ENCODE assay signal across 3 cellular contexts in genomic region chr11:130114726-130115125, GRCh38.
TF ChIP-seq lines count a peak whose summit lies in the region.

No MANE protein-coding gene starts in this region.

TF ChIP-seq in GM23338, 12 proteins besides CTCF, POLR2A, EP300 and RAD21 (continued from another document):
- TF ChIP-seq ZNF462 (CRISPR knock-in tag; IDR thresholded peaks at IDR 0.05) = no peak
- no peak for TF ChIP-seq ZNF114 (CRISPR knock-in tag; IDR thresholded peaks at IDR 0.05)
- TF ChIP-seq CREB1 (CRISPR knock-in tag; IDR thresholded peaks at IDR 0.05; ENCODE audit: low read depth) = no peak
- no peak for TF ChIP-seq STAT1 (IDR thresholded peaks at IDR 0.05; ENCODE audit: unreplicated experiment)
- TF ChIP-seq NANOG (IDR thresholded peaks at IDR 0.05; ENCODE audit: borderline replicate concordance) = no peak
- TF ChIP-seq POLR2AphosphoS5 (IDR thresholded peaks at IDR 0.05; ENCODE audit: low read depth) = no peak
- TF ChIP-seq EZH2phosphoT487 (IDR thresholded peaks at IDR 0.05; ENCODE audit: unreplicated experiment) = no peak
- TF ChIP-seq JUNB (IDR thresholded peaks at IDR 0.05; ENCODE audit: unreplicated experiment) = no peak

TF ChIP-seq in WTC11, 78 proteins besides CTCF, POLR2A, EP300 and RAD21 (continued from another document):
- no peak for TF ChIP-seq E2F4 (CRISPR knock-in tag; IDR thresholded peaks at IDR 0.05; ENCODE audit: borderline replicate concordance, low read depth)
- no peak for TF ChIP-seq ZNF232 (CRISPR knock-in tag; IDR thresholded peaks at IDR 0.05)
TF ChIP-seq in WTC11: peak in this region for 0.

TF ChIP-seq in liver, 16 proteins besides CTCF, POLR2A, EP300 and RAD21 (continued from another document):
- TF ChIP-seq REST (IDR thresholded peaks at IDR 0.05) (no peak), HNF4G (IDR thresholded peaks at IDR 0.05) (peak; percentile 68), ZBTB33 (IDR thresholded peaks at IDR 0.05) (no peak), HNF4A (conservative IDR thresholded peaks at IDR 0.05) (peak; percentile 68 to 86), EGR1 (IDR thresholded peaks at IDR 0.05; ENCODE audit: low read depth in 2 of 2) (peak; percentile 12 to 15), RXRA (IDR thresholded peaks at IDR 0.05) (peak; percentile 67 to 83), YY1 (IDR thresholded peaks at IDR 0.05) (peak; percentile 20), NR2F2 (IDR thresholded peaks at IDR 0.05) (no peak), FOXA1 (IDR thresholded peaks at IDR 0.05) (no peak), FOXA2 (IDR thresholded peaks at IDR 0.05) (no peak), JUND (IDR thresholded peaks at IDR 0.05) (no peak), GABPA (IDR thresholded peaks at IDR 0.05 in 1 of 2, conservative IDR thresholded peaks at IDR 0.05 in 1 of 2) (no peak)
TF ChIP-seq in liver: peak in this region for 7.
